ENCODE assay signal across 13 cellular contexts in the genomic region with DNA sequence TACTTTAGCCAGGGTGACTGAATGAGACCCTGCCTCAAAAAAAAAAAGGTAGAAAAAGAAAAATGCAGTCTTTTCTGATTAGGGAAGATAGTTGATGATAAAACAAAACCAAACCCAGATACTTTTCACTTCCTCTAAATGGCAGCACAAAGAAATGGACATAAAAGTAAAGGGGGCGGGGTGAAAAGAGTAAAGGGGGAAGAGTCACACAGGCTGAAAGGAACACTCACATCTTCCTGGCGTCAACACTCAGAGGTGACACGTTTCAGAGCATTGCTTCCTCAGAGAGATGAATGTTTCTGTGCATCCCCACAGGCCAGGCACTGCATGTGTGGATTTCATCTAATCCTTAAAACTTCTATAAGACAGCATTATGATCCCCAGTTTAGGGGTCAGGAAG.
DNase-seq lines count a peak whose midpoint lies in the region; ATAC-seq, FAIRE-seq and TF ChIP-seq lines count a peak whose summit lies in the region.
"Had no signal": no experiment of that assay in that cellular context is flagged by ENCODE, and none has a peak within 500 bp of the region (broad histone marks: within the 10 kb centered on the region; RNA-seq: fewer than 3 reads in every experiment).

No MANE protein-coding gene starts in this region.

- DNase-seq in CD14-positive monocyte (ENCODE audit: low spot score): peak; percentile 72
- no peak for DNase-seq in GM12878 (ENCODE audit: low read depth, low spot score)
- no peak for DNase-seq in medulla oblongata (ENCODE audit: extremely low spot score)
- DNase-seq in PC-3: no peak
- no peak for DNase-seq in NCI-H748 treated with DMSO at 0.1 percent for 48 hours (lab: John Stamatoyannopoulos, UW)
- no peak for DNase-seq in ovary
- DNase-seq: DND-41, midbrain, NCI-H226 had no signal

- H2AFZ ChIP-seq in GM12878 (ENCODE audit: control insufficient read depth, low read depth, low read length) (no peak overlapping the region), PC-3 (ENCODE audit: low read length) (no peak overlapping the region)

- no peak overlapping the region for H3K4me3 ChIP-seq in GM12878
- H3K4me3 ChIP-seq in PC-3 (ENCODE audit: low read length): no peak overlapping the region
- no peak overlapping the region for H3K4me3 ChIP-seq in ovary

- no peak for TF ChIP-seq CTCF in CD14-positive monocyte (IDR thresholded peaks at IDR 0.05)
- TF ChIP-seq CTCF in GM12878 (IDR thresholded peaks at IDR 0.05 in 2 of 3, conservative IDR thresholded peaks at IDR 0.05 in 1 of 3; ENCODE audit: control insufficient read depth in 2 of 3, extremely low read depth in 1 of 3, insufficient read depth in 1 of 3, low read depth in 3 of 3, low read length in 3 of 3): no peak
- no peak for TF ChIP-seq CTCF in PC-3 (conservative IDR thresholded peaks at IDR 0.05; ENCODE audit: low read depth, low read length)
- no peak for TF ChIP-seq CTCF in ovary (IDR thresholded peaks at IDR 0.05)

- H3K79me2 ChIP-seq in GM12878 (ENCODE audit: control insufficient read depth, insufficient read depth, low read length) (no peaks in the 10 kb centered on the region), PC-3 (ENCODE audit: low read length) (peaks cover 98% of the 10 kb centered on the region)

- SMC1A ChIA-PET in GM12878 (lab: Charles Lee; ENCODE audit: uncharacterized antibody, unreplicated experiment): interaction anchor here (0.9 to 2.1 kb wide), 2 partner anchors 12 to 13 kb away, joined by 4 to 7 read pairs; no protein-coding TSS in a partner anchor

- H3K36me3 ChIP-seq in GM12878 (ENCODE audit: control insufficient read depth in 2 of 2, insufficient read depth in 2 of 2, low read length in 1 of 2): peaks cover 5 to 10% of the 10 kb centered on the region in 2 experiments; a peak in 3 of 4 replicates
- peaks cover 61% of the 10 kb centered on the region for H3K36me3 ChIP-seq in PC-3 (ENCODE audit: low read depth, low read length)
- no peaks in the 10 kb centered on the region for H3K36me3 ChIP-seq in ovary

- WGBS in GM12878 (ENCODE audit: insufficient coverage, insufficient replicate concordance, low lambda C conversion rate, missing lambda C conversion rate): 43% methylated on average over 3 of the region's 3 CpGs
- 82 to 86% (median 82%) methylated on average over 3 of the region's 3 CpGs for WGBS in ovary, 3 donors

- CTCF ChIA-PET in GM12878 (lab: Yijun Ruan, JAX) (interaction anchor here (1.3 kb wide), 1 partner anchor 9 kb away, joined by 4 read pairs; no protein-coding TSS in a partner anchor), PC-3 (lab: Charles Lee) (no interaction called here)

- in situ Hi-C loops in GM12878 (cut with MboI): no loop called here

- H3K4me1 Mint-ChIP-seq in CD14-positive monocyte: peaks cover 24% of the 10 kb centered on the region

- H3K9me3 ChIP-seq in GM12878 (replicated peaks; ENCODE audit: control insufficient read depth, insufficient read depth, low read length): no peaks in the 10 kb centered on the region
- H3K9me3 ChIP-seq in PC-3 (ENCODE audit: low read length): no peaks in the 10 kb centered on the region
- H3K9me3 ChIP-seq in ovary: no peaks in the 10 kb centered on the region

- no peaks in the 10 kb centered on the region for H3F3A ChIP-seq in PC-3 (ENCODE audit: low read length, unreplicated experiment)

- H3K4me1 ChIP-seq in GM12878 (ENCODE audit: control insufficient read depth, insufficient read depth, low read length): peaks cover 30% of the 10 kb centered on the region
- H3K4me1 ChIP-seq in PC-3 (ENCODE audit: insufficient read depth, low read length): no peaks in the 10 kb centered on the region; the same call in 1 of the 2 replicates
- H3K4me1 ChIP-seq in ovary (ENCODE audit: insufficient read depth): peaks cover under 1% of the 10 kb centered on the region

- no peaks in the 10 kb centered on the region for H3K9me2 ChIP-seq in PC-3 (replicated peaks; ENCODE audit: low read length)

- H3K4me3 Mint-ChIP-seq in CD14-positive monocyte: peak overlapping the region in 1 of 2 donors; percentile 18
- H3K4me3 Mint-ChIP-seq: T-helper 2 cell treated with Interferon-gamma antibody and Interleukin-4, amounts not matched to agents 5 μg/mL and 100 μg/mL, for 36 hours had no signal

- H3K27ac Mint-ChIP-seq in CD14-positive monocyte: peak overlapping the region; percentile 70 to 94 (median 88)
- H3K27ac Mint-ChIP-seq: T-helper 2 cell treated with Interferon-gamma antibody and Interleukin-4, amounts not matched to agents 5 μg/mL and 100 μg/mL, for 36 hours had no signal

- no peak for FAIRE-seq in GM12878 (lab: Jason Lieb, UNC)
- FAIRE-seq: astrocyte had no signal

- ATAC-seq in GM18867 (IDR thresholded peaks at IDR 0.05; ENCODE audit: unreplicated experiment): peak; percentile 60
- peak; percentile 75 for ATAC-seq in HG03354 (IDR thresholded peaks at IDR 0.05; ENCODE audit: poor library complexity, severe bottlenecking, unreplicated experiment)
- peak; percentile 92 for ATAC-seq in GM12878
- no peak for ATAC-seq in PC-3

- no TSS peak for BruUV-seq in GM12878 (replicated peaks; lab: Mats Ljungman, UMichigan)
- no TSS peak for BruUV-seq in PC-3 (replicated peaks; lab: Mats Ljungman, UMichigan)

- H3K9me3 Mint-ChIP-seq in CD14-positive monocyte: no peaks in the 10 kb centered on the region
- H3K9me3 Mint-ChIP-seq: T-helper 2 cell treated with Interferon-gamma antibody and Interleukin-4, amounts not matched to agents 5 μg/mL and 100 μg/mL, for 36 hours had no signal

- H3K27ac ChIP-seq in GM12878 (ENCODE audit: control insufficient read depth, insufficient read depth) (peak overlapping the region; percentile 2; the same call in 1 of the 2 replicates), PC-3 (ENCODE audit: low read length) (no peak overlapping the region), ovary (no peak overlapping the region)

- TF ChIP-seq POLR2A in GM12878 (IDR thresholded peaks at IDR 0.05; ENCODE audit: low read depth, low read length) (no peak), ovary (IDR thresholded peaks at IDR 0.05) (no peak)

- TF ChIP-seq RAD21 in GM12878 (IDR thresholded peaks at IDR 0.05; ENCODE audit: insufficient read depth, low read depth, low read length): no peak

- H4K20me1 ChIP-seq in GM12878 (ENCODE audit: control insufficient read depth, insufficient read depth) (no peaks in the 10 kb centered on the region), PC-3 (ENCODE audit: low read length) (0 out of 2 replicates have a peak, but pooled peaks cover 3% of the 10 kb centered on the region)

- H3K4me2 ChIP-seq in GM12878 (ENCODE audit: control insufficient read depth, insufficient read depth) (0 out of 2 replicates have a peak overlapping the region, but pooled peaks have one; percentile 11), PC-3 (ENCODE audit: low read length) (no peak overlapping the region)

- POLR2A ChIA-PET in GM12878 (lab: Charles Lee) (no interaction called here), PC-3 (lab: Charles Lee; ENCODE audit: unreplicated experiment) (no interaction called here)

- H3K27me3 ChIP-seq in GM12878 (replicated peaks in 1 of 2; ENCODE audit: control insufficient read depth in 2 of 2, insufficient read depth in 2 of 2, low read length in 1 of 2) (no peaks in the 10 kb centered on the region), PC-3 (ENCODE audit: low read length) (no peaks in the 10 kb centered on the region), ovary (no peaks in the 10 kb centered on the region)

- intact Hi-C loops in CD14-positive monocyte (cut with micrococcal nuclease) (no loop called here), GM12878 (cut with micrococcal nuclease; ENCODE audit: unreplicated experiment) (no loop called here), PC-3 (cut with micrococcal nuclease) (no loop called here), ovary (cut with DNase I) (no loop called here)

- TF ChIP-seq EP300 in GM12878 (IDR thresholded peaks at IDR 0.05; ENCODE audit: borderline replicate concordance in 1 of 2, control insufficient read depth in 1 of 2, low read depth in 2 of 2, low read length in 2 of 2): no peak
- TF ChIP-seq EP300 in ovary (IDR thresholded peaks at IDR 0.05): no peak

- RAD21 ChIA-PET in GM12878 (lab: Charles Lee; ENCODE audit: unreplicated experiment): interaction anchor here (0.9 kb wide), 1 partner anchor 106 kb away, joined by 3 read pairs; no protein-coding TSS in a partner anchor

- H3K9ac ChIP-seq in GM12878 (ENCODE audit: control insufficient read depth, insufficient read depth, low read length) (no peak overlapping the region), PC-3 (ENCODE audit: low read length) (no peak overlapping the region)

- peaks cover 57 to 69% of the 10 kb centered on the region in 2 donors for H3K36me3 Mint-ChIP-seq in CD14-positive monocyte

- peaks cover 0 to 4% (median 1%) of the 10 kb centered on the region in 3 donors for H3K27me3 Mint-ChIP-seq in CD14-positive monocyte (ENCODE audit: low read depth in 3 of 3)

TF ChIP-seq in GM12878, 131 proteins besides CTCF, POLR2A, EP300 and RAD21 (continues in another document):
- peak; percentile 69 to 72; a peak in 3 of 4 replicates for TF ChIP-seq IKZF2 (IDR thresholded peaks at IDR 0.05)
- TF ChIP-seq, protein P1, sequence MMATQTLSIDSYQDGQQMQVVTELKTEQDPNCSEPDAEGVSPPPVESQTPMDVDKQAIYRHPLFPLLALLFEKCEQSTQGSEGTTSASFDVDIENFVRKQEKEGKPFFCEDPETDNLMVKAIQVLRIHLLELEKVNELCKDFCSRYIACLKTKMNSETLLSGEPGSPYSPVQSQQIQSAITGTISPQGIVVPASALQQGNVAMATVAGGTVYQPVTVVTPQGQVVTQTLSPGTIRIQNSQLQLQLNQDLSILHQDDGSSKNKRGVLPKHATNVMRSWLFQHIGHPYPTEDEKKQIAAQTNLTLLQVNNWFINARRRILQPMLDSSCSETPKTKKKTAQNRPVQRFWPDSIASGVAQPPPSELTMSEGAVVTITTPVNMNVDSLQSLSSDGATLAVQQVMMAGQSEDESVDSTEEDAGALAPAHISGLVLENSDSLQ (IDR thresholded peaks at IDR 0.05): 0 out of 2 replicates have a peak, but pooled peaks have one; percentile 23
- TF ChIP-seq ATF7 (IDR thresholded peaks at IDR 0.05; ENCODE audit: low read depth): 0 out of 2 replicates have a peak, but pooled peaks have one; percentile 48
- TF ChIP-seq, protein P2, sequence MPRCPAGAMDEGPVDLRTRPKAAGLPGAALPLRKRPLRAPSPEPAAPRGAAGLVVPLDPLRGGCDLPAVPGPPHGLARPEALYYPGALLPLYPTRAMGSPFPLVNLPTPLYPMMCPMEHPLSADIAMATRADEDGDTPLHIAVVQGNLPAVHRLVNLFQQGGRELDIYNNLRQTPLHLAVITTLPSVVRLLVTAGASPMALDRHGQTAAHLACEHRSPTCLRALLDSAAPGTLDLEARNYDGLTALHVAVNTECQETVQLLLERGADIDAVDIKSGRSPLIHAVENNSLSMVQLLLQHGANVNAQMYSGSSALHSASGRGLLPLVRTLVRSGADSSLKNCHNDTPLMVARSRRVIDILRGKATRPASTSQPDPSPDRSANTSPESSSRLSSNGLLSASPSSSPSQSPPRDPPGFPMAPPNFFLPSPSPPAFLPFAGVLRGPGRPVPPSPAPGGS (IDR thresholded peaks at IDR 0.05; ENCODE audit: borderline replicate concordance, insufficient read depth, low read depth, low read length, poor library complexity, severe bottlenecking): no peak
- 0 out of 2 replicates have a peak, but pooled peaks have one; percentile 43 for TF ChIP-seq NFIC (IDR thresholded peaks at IDR 0.05; ENCODE audit: low read depth, low read length)
